Comparison of ENCODE assay signal across 8 cellular contexts in the genomic region with DNA sequence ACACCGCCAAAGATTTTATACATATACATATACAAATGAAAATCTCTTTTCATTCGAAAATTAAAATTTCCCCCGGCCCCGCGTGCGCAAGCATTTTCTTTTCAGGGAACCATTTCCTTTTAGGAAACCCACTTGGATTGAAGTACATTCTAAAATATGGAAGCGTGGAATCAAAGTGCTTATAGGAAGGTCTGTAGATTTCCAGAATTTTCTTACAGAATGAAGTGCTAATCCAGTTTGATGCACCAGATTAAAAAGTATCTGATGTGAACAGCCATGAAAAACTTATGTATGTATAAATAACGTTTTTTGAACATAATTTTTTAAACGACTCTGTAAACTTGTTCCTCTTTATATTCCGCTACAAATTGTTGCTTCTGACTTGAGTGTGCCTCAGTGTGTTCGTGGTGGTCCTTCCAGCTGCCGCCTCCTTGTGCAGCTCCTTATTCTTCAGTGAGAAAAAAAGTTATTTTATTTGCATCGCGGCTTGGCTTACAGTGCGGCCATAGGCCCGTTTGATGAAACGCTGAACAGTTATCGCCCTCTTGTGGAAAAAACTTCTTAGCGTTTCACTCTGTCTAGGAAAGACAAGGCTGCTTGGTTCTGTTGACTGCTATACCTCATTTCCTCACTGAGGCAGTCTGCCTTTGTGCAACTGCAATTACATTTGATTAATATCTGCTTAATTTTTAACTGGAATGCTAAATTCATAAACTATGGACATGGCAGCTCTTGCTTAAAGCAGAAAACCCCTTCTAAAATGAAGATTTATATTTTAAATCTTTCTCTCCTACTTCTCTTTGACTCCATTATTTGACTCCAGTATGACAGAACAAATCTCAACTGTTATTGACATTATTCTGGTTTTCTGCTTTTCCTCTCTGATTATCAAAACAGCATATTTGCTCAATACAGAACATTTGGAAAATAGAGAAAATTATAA. TPM values are rescaled to one million over a fixed set of nuclear protein-coding genes. Genes with fewer than 3 reads are reported as not detected.
A peak's percentile ranks its signal among the peaks of the same experiment; 100 is the strongest.
DNase-seq lines count a peak whose midpoint lies in the region; FAIRE-seq and TF ChIP-seq lines count a peak whose summit lies in the region.

No MANE protein-coding gene starts in this region.

- H3K79me2 ChIP-seq in H1 (ENCODE audit: control insufficient read depth in 1 of 2, insufficient read depth in 2 of 2, low read length in 2 of 2) = no peaks in the 10 kb centered on the region

- H3K4me1 Mint-ChIP-seq in CD8-positive, alpha-beta memory T cell = peaks cover 6 to 11% (median 8%) of the 10 kb centered on the region in 3 donors

- peaks cover 0 to 8% (median 0%) of the 10 kb centered on the region in 3 donors for H3K36me3 Mint-ChIP-seq in CD8-positive, alpha-beta memory T cell

- H4K91ac ChIP-seq in H1 (replicated peaks; ENCODE audit: insufficient read length, low read length) = no peak overlapping the region

- H3K27me3 ChIP-seq in cardiac muscle cell = peaks cover 89% of the 10 kb centered on the region
- no peaks in the 10 kb centered on the region for H3K27me3 ChIP-seq in HAP-1 (ENCODE audit: low read depth)
- peaks cover 40 to 52% (median 47%) of the 10 kb centered on the region in 4 experiments for H3K27me3 ChIP-seq in H1 (replicated peaks in 1 of 4; ENCODE audit: control insufficient read depth in 3 of 4, extremely low read depth in 1 of 4, insufficient read depth in 3 of 4, low read length in 3 of 4)
- peaks cover 49% of the 10 kb centered on the region for H3K27me3 ChIP-seq in CD8-positive, alpha-beta memory T cell (ENCODE audit: insufficient read depth, low read length, poor library complexity, severe bottlenecking)

- H2AFZ ChIP-seq in H1 (ENCODE audit: low read length) = no peak overlapping the region

- no peak for TF ChIP-seq EP300 in H1 (IDR thresholded peaks at IDR 0.05; ENCODE audit: borderline replicate concordance in 1 of 2, low read depth in 2 of 2, low read length in 2 of 2)

- H3K4me1 ChIP-seq in cardiac muscle cell (ENCODE audit: low read depth) (no peaks in the 10 kb centered on the region), HAP-1 (peaks cover 8% of the 10 kb centered on the region; the same call in 1 of the 2 replicates), H1 (replicated peaks in 1 of 4; ENCODE audit: control insufficient read depth in 3 of 4, insufficient read depth in 4 of 4, low read length in 3 of 4) (peaks cover 3 to 19% (median 9%) of the 10 kb centered on the region in 4 experiments)
- peaks cover 4% of the 10 kb centered on the region for H3K4me1 ChIP-seq in CD8-positive, alpha-beta memory T cell (ENCODE audit: insufficient read depth, low read length)

- peak; percentile 98 for FAIRE-seq in H1 (lab: Jason Lieb, UNC)

- H3K18ac ChIP-seq in H1 (ENCODE audit: extremely low read depth, low read length) = no peak overlapping the region

- H3K23me2 ChIP-seq in H1 (ENCODE audit: low read depth, low read length) = peaks cover 11% of the 10 kb centered on the region; the same call in 1 of the 2 replicates

- H4K5ac ChIP-seq in H1 (ENCODE audit: insufficient read length, low read depth, low read length) = no peak overlapping the region

- TF ChIP-seq POLR2A in H1 (IDR thresholded peaks at IDR 0.05; ENCODE audit: control extremely low read depth in 1 of 2, low read depth in 2 of 2, low read length in 2 of 2) = no peak

- H3K79me1 ChIP-seq in H1 (ENCODE audit: low read depth, low read length) = no peaks in the 10 kb centered on the region

- H3K27ac ChIP-seq in cardiac muscle cell (no peak overlapping the region), RWPE1 (no peak overlapping the region), H1 (ENCODE audit: low read depth, low read length) (no peak overlapping the region)
- no peak overlapping the region for H3K27ac ChIP-seq in CD8-positive, alpha-beta memory T cell (ENCODE audit: low read depth, low read length)

- 0 out of 2 replicates have a peak overlapping the region, but pooled peaks have one; percentile 50 for H2BK15ac ChIP-seq in H1 (ENCODE audit: low read length)

- no peak overlapping the region for H2BK120ac ChIP-seq in H1 (replicated peaks; ENCODE audit: low read depth, low read length)

- H2BK20ac ChIP-seq in H1 (ENCODE audit: low read length) = no peak overlapping the region

- no peak overlapping the region for H3K56ac ChIP-seq in H1 (replicated peaks; ENCODE audit: insufficient read length, low read depth, low read length)

- 9% methylated on average over 19 of the region's 19 CpGs; no CpG with 5 or more reads in 1 of the 2 experiments for WGBS in H1 (ENCODE audit: extremely low coverage in 1 of 2, insufficient coverage in 1 of 2, insufficient read length in 1 of 2, insufficient replicate concordance in 2 of 2, low coverage in 1 of 2, low lambda C conversion rate in 2 of 2, missing lambda C conversion rate in 1 of 2), 2 experiments

- peaks cover 7 to 18% of the 10 kb centered on the region in 2 experiments for H4K20me1 ChIP-seq in H1 (replicated peaks in 1 of 2; ENCODE audit: control insufficient read depth in 1 of 2, insufficient read depth in 2 of 2, low read length in 2 of 2)

- H3K36me3 ChIP-seq in cardiac muscle cell = no peaks in the 10 kb centered on the region
- H3K36me3 ChIP-seq in HAP-1 (replicated peaks) = no peaks in the 10 kb centered on the region
- H3K36me3 ChIP-seq in H1 (ENCODE audit: control insufficient read depth in 2 of 4, insufficient read depth in 4 of 4, low read length in 3 of 4) = no peaks in the 10 kb centered on the region; a peak in 1 of 8 replicates
- no peaks in the 10 kb centered on the region for H3K36me3 ChIP-seq in CD8-positive, alpha-beta memory T cell (ENCODE audit: insufficient read depth, low read length)

- TF ChIP-seq CTCF in cardiac muscle cell (IDR thresholded peaks at IDR 0.05; ENCODE audit: low read depth, low read length) (peak; percentile 74), RWPE1 (conservative IDR thresholded peaks at IDR 0.05; ENCODE audit: low read depth) (peak; percentile 79), H1 (IDR thresholded peaks at IDR 0.05; ENCODE audit: control extremely low read depth in 1 of 3, insufficient read depth in 1 of 3, low read depth in 1 of 3, low read length in 3 of 3) (peak in 2 of 3 experiments; percentile 82; a peak in 3 of 4 replicates)

- no peak overlapping the region for H2AK5ac ChIP-seq in H1 (ENCODE audit: low read depth, low read length)

- H3K9me3 ChIP-seq in cardiac muscle cell (ENCODE audit: low read depth) (no peaks in the 10 kb centered on the region), HAP-1 (0 out of 2 replicates have a peak, but pooled peaks cover 2% of the 10 kb centered on the region), H1 (ENCODE audit: insufficient read depth in 2 of 2, low read depth in 1 of 2, low read length in 1 of 2) (no peaks in the 10 kb centered on the region)
- no peaks in the 10 kb centered on the region for H3K9me3 ChIP-seq in CD8-positive, alpha-beta memory T cell (ENCODE audit: low read length)

- POLR2A ChIA-PET in RWPE1 (lab: Yijun Ruan, JAX; ENCODE audit: low non-redundant PET) (no interaction called here), H1 (lab: Charles Lee; ENCODE audit: partially characterized antibody) (interaction anchor here (1.4 kb wide), 1 partner anchor 22 kb away, joined by 5 read pairs; no protein-coding TSS in a partner anchor)
- POLR2A ChIA-PET in CD8-positive, alpha-beta memory T cell (lab: Charles Lee) = no interaction called here

- no peak overlapping the region for H2BK12ac ChIP-seq in H1 (ENCODE audit: low read depth, low read length)

- in situ Hi-C loops in HAP-1 (cut with MboI; ENCODE audit: low sequenced_read_pairs) = loop anchor here (10.0 to 25.0 kb wide), 2 partner anchors 589 to 741 kb away; no protein-coding TSS in a partner anchor

- no peak overlapping the region for H4K8ac ChIP-seq in H1 (ENCODE audit: extremely low read depth, insufficient read depth, low read length)

- no peak overlapping the region for H3K9ac ChIP-seq in H1 (replicated peaks in 1 of 4; ENCODE audit: extremely low read depth in 1 of 4, low read depth in 3 of 4, low read length in 3 of 4)

- peak overlapping the region in 1 of 8 donors; percentile 20 for H3K27ac Mint-ChIP-seq in CD8-positive, alpha-beta memory T cell

- H3K4me3 ChIP-seq in cardiac muscle cell (no peak overlapping the region), HAP-1 (no peak overlapping the region), H1 (ENCODE audit: extremely low read depth in 1 of 4, insufficient read depth in 2 of 4, low read depth in 3 of 4, low read length in 4 of 4) (0 out of 8 replicates have a peak overlapping the region, but pooled peaks of 1 of the 4 experiments have one; percentile 19)
- H3K4me3 ChIP-seq in CD8-positive, alpha-beta memory T cell (ENCODE audit: low read length) = no peak overlapping the region

- peak; percentile 92 to 93 for TF ChIP-seq RAD21 in H1 (IDR thresholded peaks at IDR 0.05 in 1 of 2, conservative IDR thresholded peaks at IDR 0.05 in 1 of 2; ENCODE audit: low read depth in 2 of 2, low read length in 2 of 2)

- H3K4me2 ChIP-seq in H1 (ENCODE audit: insufficient read depth in 1 of 2, low read depth in 2 of 2, low read length in 2 of 2) = peak overlapping the region; percentile 46 to 58; a peak in 2 of 4 replicates

- peaks cover 4 to 30% (median 13%) of the 10 kb centered on the region in 5 donors for H3K9me3 Mint-ChIP-seq in CD8-positive, alpha-beta memory T cell

- CTCF ChIA-PET in RWPE1 (lab: Yijun Ruan, JAX) = interaction anchor here (0.5 to 0.9 kb wide), 12 partner anchors 12 to 1065 kb away, joined by 3 to 7 read pairs (median 4); no protein-coding TSS in a partner anchor
- CTCF ChIA-PET in H1 (lab: Charles Lee; ENCODE audit: partially characterized antibody) = interaction anchor here (0.6 to 5.6 kb wide), 11 partner anchors 9 to 722 kb away, joined by 3 to 83 read pairs (median 3); no protein-coding TSS in a partner anchor
- CTCF ChIA-PET in CD8-positive, alpha-beta memory T cell (lab: Charles Lee) = no interaction called here

- no peak overlapping the region for H3K14ac ChIP-seq in H1 (ENCODE audit: insufficient read length)

- H2BK5ac ChIP-seq in H1 (ENCODE audit: low read depth, low read length) = no peak overlapping the region

- no peak overlapping the region for H3K23ac ChIP-seq in H1 (ENCODE audit: insufficient read length)

- peaks cover 60 to 83% of the 10 kb centered on the region in 2 donors for H3K27me3 Mint-ChIP-seq in CD8-positive, alpha-beta memory T cell

- intact Hi-C loops in cardiac septum (cut with DNase I) = loop anchor here (5.0 kb wide), 2 partner anchors 731 to 856 kb away; no protein-coding TSS in a partner anchor

- H3K4ac ChIP-seq in H1 (replicated peaks; ENCODE audit: insufficient read length, low read depth, low read length) = no peak overlapping the region

- H3K4me3 Mint-ChIP-seq in CD8-positive, alpha-beta memory T cell = no peak overlapping the region

- DNase-seq in cardiac muscle cell (ENCODE audit: low read depth in 1 of 2, low spot score in 1 of 2) = peak; percentile 80 to 90
- DNase-seq in cardiac septum (ENCODE audit: low spot score) = no peak
- peak; percentile 65 to 81 for DNase-seq in HAP-1 (ENCODE audit: low spot score in 2 of 2)
- peak; percentile 64 for DNase-seq in LoVo (ENCODE audit: low spot score)
- DNase-seq in RWPE1 (ENCODE audit: low spot score) = peak; percentile 75
- DNase-seq in H1 (ENCODE audit: low read depth in 1 of 2, low spot score in 2 of 2) = no peak
- peak; percentile 79 for DNase-seq in midbrain (lab: John Stamatoyannopoulos, UW)
- DNase-seq in CD8-positive, alpha-beta memory T cell = no peak

RNA-seq across cellular contexts. Expression of a gene that starts 4.7 kb away (rescaled TPM):
- total RNA-seq in cardiac muscle cell = not detected in 2 replicates
- polyA plus RNA-seq in cardiac muscle cell = not detected in 2 replicates
- total RNA-seq in cardiac septum = 0.22 TPM
- total RNA-seq in H1 (2021; fragmentation: NEBNext Ultra II Directional; extraction: Animal tissue kit (Norgen Biotek cat#: 25700)) = 0.19 and 0.45 TPM in 2 replicates
- 0.03 and 0.13 TPM in 2 replicates for polyA plus RNA-seq in H1 (2011; rRNA removed)
- polyA plus RNA-seq in H1 (2011; cell fraction: cytosol; rRNA removed) = 0.05 TPM
- 0.06 TPM for polyA plus RNA-seq in H1 (2011; cell fraction: nucleus; rRNA removed)
- 0.08 TPM in 1 of 4 replicates, not detected in the others for polyA plus RNA-seq in H1 (2012, experiment 1 of 2)
- polyA plus RNA-seq in H1 (2012, experiment 2 of 2) = not detected
- 0.08 TPM for polyA plus RNA-seq in H1 (2013, experiment 1 of 2)
- polyA plus RNA-seq in H1 (2013, experiment 2 of 2) = 0.06 TPM
- not detected in 2 replicates for polyA minus RNA-seq in H1 (2011; rRNA and poly(A)+ RNA removed)
- polyA minus RNA-seq in H1 (2011; cell fraction: cytosol; rRNA and poly(A)+ RNA removed) = not detected
- not detected for polyA minus RNA-seq in H1 (2011; cell fraction: nucleus; rRNA and poly(A)+ RNA removed)
- total RNA-seq in CD8-positive, alpha-beta memory T cell = not detected
- not detected for polyA plus RNA-seq in CD8-positive, alpha-beta memory T cell

Comparison
In these comparisons a context has a peak if more than half of its experiments do, and no peak if none do; other contexts are left out.
1. DNase-seq: peak in cardiac muscle cell (2 of 2), HAP-1 (2 of 2), LoVo (single experiment), RWPE1 (single experiment) and midbrain (single experiment); none in cardiac septum (single experiment), H1 (0 of 2) and CD8-positive, alpha-beta memory T cell (0 of 5).
2. Peak in every context shown above with its lines, with median percentiles within 50 percentile points of each other: CTCF ChIP-seq.